Comparison of ENCODE assay signal across 1 cellular context in genomic region chr7:129055294-129055816, GRCh38.
TF ChIP-seq lines count a peak whose summit lies in the region.

No MANE protein-coding gene starts in this region.

TF ChIP-seq in GM23338, 12 proteins besides CTCF, POLR2A, EP300 and RAD21:
- TF ChIP-seq ZNF462 (CRISPR knock-in tag; IDR thresholded peaks at IDR 0.05): no peak
- TF ChIP-seq STAT1 (IDR thresholded peaks at IDR 0.05; ENCODE audit: unreplicated experiment): no peak
- TF ChIP-seq EZH2phosphoT487 (IDR thresholded peaks at IDR 0.05; ENCODE audit: unreplicated experiment): no peak
- no peak for TF ChIP-seq POLR2AphosphoS5 (IDR thresholded peaks at IDR 0.05; ENCODE audit: low read depth)
- TF ChIP-seq EZH2 (IDR thresholded peaks at IDR 0.05; ENCODE audit: low read depth, unreplicated experiment): no peak
- no peak for TF ChIP-seq JUNB (IDR thresholded peaks at IDR 0.05; ENCODE audit: unreplicated experiment)
- no peak for TF ChIP-seq REST (IDR thresholded peaks at IDR 0.05; ENCODE audit: unreplicated experiment)
- no peak for TF ChIP-seq ZNF331 (CRISPR knock-in tag; IDR thresholded peaks at IDR 0.05; ENCODE audit: low read depth)
- TF ChIP-seq NANOG (IDR thresholded peaks at IDR 0.05; ENCODE audit: borderline replicate concordance): no peak
- no peak for TF ChIP-seq CREB1 (CRISPR knock-in tag; IDR thresholded peaks at IDR 0.05; ENCODE audit: low read depth)
- TF ChIP-seq ZNF114 (CRISPR knock-in tag; IDR thresholded peaks at IDR 0.05): no peak
- no peak for TF ChIP-seq ETS1 (IDR thresholded peaks at IDR 0.05)
